Comparison of ENCODE assay signal across 35 cellular contexts in the genomic region with DNA sequence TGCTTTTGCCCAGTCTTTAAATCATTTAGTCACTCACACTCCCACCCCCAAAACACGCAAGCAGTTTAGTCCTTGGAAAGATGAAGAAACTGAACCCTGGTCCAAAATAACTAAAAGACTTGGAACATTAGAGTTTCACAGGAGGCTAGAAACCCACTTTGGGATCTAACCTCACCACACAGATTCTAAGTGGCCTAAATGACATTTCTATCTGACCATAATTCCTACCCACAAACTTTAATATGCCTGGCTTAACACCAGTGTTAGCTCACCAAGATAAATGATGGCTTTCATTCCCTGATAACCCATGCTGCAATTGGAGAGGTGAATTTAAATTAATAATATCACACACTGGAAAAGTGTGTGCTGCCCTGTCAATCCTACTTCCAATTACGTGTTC.
"Had no signal": no experiment of that assay in that cellular context is flagged by ENCODE, and none has a peak within 500 bp of the region (broad histone marks: within the 10 kb centered on the region; RNA-seq: fewer than 3 reads in every experiment).

No MANE protein-coding gene starts in this region.

- DNase-seq: activated B cell treated with CpG ODN at 0.5 μM for 24 hours; activated CD4-positive, alpha-beta T cell treated with anti-CD3 and anti-CD28 coated beads for 48 hours; activated CD4-positive, alpha-beta T cell treated with anti-CD3 and anti-CD28 coated beads, Interleukin-2, amount 50 U/mL, for 1 hour; activated CD4-positive, alpha-beta T cell treated with anti-CD3 and anti-CD28 coated beads, Interleukin-2, amount 50 U/mL, for 48 hours; activated CD8-positive, alpha-beta memory T cell treated with anti-CD3 and anti-CD28 coated beads for 24 hours; activated CD8-positive, alpha-beta T cell treated with anti-CD3 and anti-CD28 coated beads for 36 hours; activated effector memory CD4-positive, alpha-beta T cell treated with Interleukin-2 at 50 U/mL for 16 hours; activated gamma-delta T cell treated with Interleukin-2 at 50 U/mL for 16 hours; activated naive CD4-positive, alpha-beta T cell treated with anti-CD3 and anti-CD28 coated beads, Interleukin-2, amount 50 U/mL, for 16 hours; activated naive CD4-positive, alpha-beta T cell treated with Interleukin-2 at 50 U/mL for 16 hours; activated T-cell treated with anti-CD3 and anti-CD28 coated beads, Interleukin-2, amount 50 U/mL, for 4 hours; amniotic stem cell; anterior cingulate cortex; central memory CD4-positive, alpha-beta T cell; cerebellar nuclear complex; colonic mucosa; effector CD8-positive, alpha-beta T cell; esophagus squamous epithelium; foreskin melanocyte; head of caudate nucleus; T-cell; T1000; WERI-Rb-1 had no signal

- H3K4me3 Mint-ChIP-seq: activated B cell treated with CpG ODN at 0.5 μM for 24 hours; activated CD8-positive, alpha-beta T cell treated with anti-CD3 and anti-CD28 coated beads for 36 hours; activated naive CD8-positive, alpha-beta T cell; activated T-cell treated with anti-CD3 and anti-CD28 coated beads, Interleukin-2, amount 50 U/mL, for 4 hours; activated T-helper 17 cell treated with anti-CD3 and anti-CD28 coated beads, Interleukin-2, amount 50 U/mL, for 72 hours; brain; T-cell; T-helper 1 cell treated with Interleukin-12 subunit alpha and Interleukin-12 subunit beta and Interleukin-4 antibody, amounts not matched to agents 30 μg/mL and 1 μg/mL, for 36 hours; T-helper 2 cell treated with Interferon-gamma antibody and Interleukin-4, amounts not matched to agents 5 μg/mL and 100 μg/mL, for 36 hours had no signal

- H3K4me1 ChIP-seq: breast epithelium, colonic mucosa, esophagus squamous epithelium, gastroesophageal sphincter had no signal

- H3K27ac ChIP-seq: breast epithelium, cardiac muscle cell, colonic mucosa, epithelial cell of prostate, esophagus squamous epithelium, gastroesophageal sphincter, WERI-Rb-1 had no signal

- H3K27me3 ChIP-seq: breast epithelium, cardiac muscle cell, colonic mucosa, esophagus squamous epithelium, gastroesophageal sphincter had no signal

- H3K4me3 ChIP-seq: breast epithelium, cardiac muscle cell, colonic mucosa, esophagus squamous epithelium, gastroesophageal sphincter had no signal

- ATAC-seq: activated CD4-positive, CD25-positive, alpha-beta regulatory T cell treated with anti-CD3 and anti-CD28 coated beads, Interleukin-2, amount 50 U/mL, for 24 hours; activated CD8-positive, alpha-beta T cell treated with anti-CD3 and anti-CD28 coated beads for 36 hours; activated T-cell treated with anti-CD3 and anti-CD28 coated beads, Interleukin-2, amount 50 U/mL, for 4 hours; activated T-helper 17 cell treated with anti-CD3 and anti-CD28 coated beads, Interleukin-2, amount 50 U/mL, for 72 hours; gastroesophageal sphincter; T-cell had no signal

- FAIRE-seq: endometrium, endothelial cell of umbilical vein had no signal

- H3K36me3 ChIP-seq: breast epithelium, cardiac muscle cell, colonic mucosa, esophagus squamous epithelium, gastroesophageal sphincter, WERI-Rb-1 had no signal

- H3K27ac Mint-ChIP-seq: activated B cell treated with CpG ODN at 0.5 μM for 24 hours; activated CD8-positive, alpha-beta T cell treated with anti-CD3 and anti-CD28 coated beads for 36 hours; activated naive CD8-positive, alpha-beta T cell; activated T-helper 17 cell treated with anti-CD3 and anti-CD28 coated beads, Interleukin-2, amount 50 U/mL, for 72 hours; T-cell; T-helper 1 cell treated with Interleukin-12 subunit alpha and Interleukin-12 subunit beta and Interleukin-4 antibody, amounts not matched to agents 30 μg/mL and 1 μg/mL, for 36 hours; T-helper 2 cell treated with Interferon-gamma antibody and Interleukin-4, amounts not matched to agents 5 μg/mL and 100 μg/mL, for 36 hours had no signal

- H3K36me3 Mint-ChIP-seq: activated naive CD8-positive, alpha-beta T cell; brain; T-cell had no signal

- H3K9me3 Mint-ChIP-seq: activated B cell treated with CpG ODN at 0.5 μM for 24 hours; activated CD8-positive, alpha-beta T cell treated with anti-CD3 and anti-CD28 coated beads for 36 hours; activated T-helper 17 cell treated with anti-CD3 and anti-CD28 coated beads, Interleukin-2, amount 50 U/mL, for 72 hours; T-helper 1 cell treated with Interleukin-12 subunit alpha and Interleukin-12 subunit beta and Interleukin-4 antibody, amounts not matched to agents 30 μg/mL and 1 μg/mL, for 36 hours; T-helper 2 cell treated with Interferon-gamma antibody and Interleukin-4, amounts not matched to agents 5 μg/mL and 100 μg/mL, for 36 hours had no signal

- H3K4me1 Mint-ChIP-seq: activated B cell treated with CpG ODN at 0.5 μM for 24 hours; activated T-helper 17 cell treated with anti-CD3 and anti-CD28 coated beads, Interleukin-2, amount 50 U/mL, for 72 hours; brain; T-cell had no signal

- H3K27me3 Mint-ChIP-seq: activated CD8-positive, alpha-beta T cell treated with anti-CD3 and anti-CD28 coated beads for 36 hours; activated naive CD8-positive, alpha-beta T cell; activated T-helper 17 cell treated with anti-CD3 and anti-CD28 coated beads, Interleukin-2, amount 50 U/mL, for 72 hours; brain; T-cell had no signal

- H3K9me3 ChIP-seq: breast epithelium, colonic mucosa, esophagus squamous epithelium, gastroesophageal sphincter had no signal
